Comparison of ENCODE assay signal across 8 cellular contexts in genomic region chr2:134917958-134918517, GRCh38. TPM values are rescaled to one million over a fixed set of nuclear protein-coding genes. Genes with fewer than 3 reads are reported as not detected.
DNase-seq lines count a peak whose midpoint lies in the region; ATAC-seq and TF ChIP-seq lines count a peak whose summit lies in the region.

No MANE protein-coding gene starts in this region.

- H3K27me3 ChIP-seq in mucosa of rectum (ENCODE audit: control insufficient read depth in 2 of 2, insufficient read depth in 2 of 2, low read length in 2 of 2), result no peaks in the 10 kb centered on the region
- H3K27me3 ChIP-seq in testis, result no peaks in the 10 kb centered on the region

- H3K9me3 ChIP-seq in mucosa of rectum (ENCODE audit: control insufficient read depth in 2 of 2, low read length in 2 of 2) (no peaks in the 10 kb centered on the region), testis (no peaks in the 10 kb centered on the region)

- DNase-seq in activated gamma-delta T cell treated with Interleukin-2 at 50 U/mL for 16 hours, result peak; percentile 85
- DNase-seq in activated gamma-delta T cell (lab: John Stamatoyannopoulos, UW), result no peak
- peak; percentile 99 for DNase-seq in NCI-H2196 treated with DMSO at 0.1 percent for 48 hours (lab: John Stamatoyannopoulos, UW; ENCODE audit: unreplicated experiment)
- DNase-seq in activated CD4-positive, alpha-beta T cell treated with anti-CD3 and anti-CD28 coated beads for 48 hours, result peak; percentile 93
- peak; percentile 87 for DNase-seq in effector CD4-positive, alpha-beta T cell
- no peak for DNase-seq in testis

- ATAC-seq in HG03045 (IDR thresholded peaks at IDR 0.05; ENCODE audit: unreplicated experiment), result peak; percentile 78

- H3K27ac ChIP-seq in mucosa of rectum (ENCODE audit: low read depth in 2 of 2, low read length in 2 of 2), result peak overlapping the region; percentile 99
- peak overlapping the region; percentile 98 for H3K27ac ChIP-seq in testis

- peak in 2 of 3 experiments; percentile 21 to 27 for TF ChIP-seq CTCF in testis (IDR thresholded peaks at IDR 0.05)

- 0% methylated on average over 36 to 37 of the region's 37 CpGs for WGBS in testis, 2 donors

- peaks cover 16% of the 10 kb centered on the region in 2 donors for H3K4me1 ChIP-seq in mucosa of rectum (ENCODE audit: control insufficient read depth in 2 of 2, insufficient read depth in 2 of 2, low read length in 2 of 2)
- H3K4me1 ChIP-seq in testis, result peaks cover 29% of the 10 kb centered on the region

- H3K36me3 ChIP-seq in mucosa of rectum (ENCODE audit: control insufficient read depth in 2 of 2, insufficient read depth in 2 of 2, low read length in 2 of 2), result no peaks in the 10 kb centered on the region
- no peaks in the 10 kb centered on the region for H3K36me3 ChIP-seq in testis (ENCODE audit: low read depth, missing control alignments)

- peak overlapping the region; percentile 75 to 93 for H3K4me3 ChIP-seq in mucosa of rectum (ENCODE audit: low read length in 2 of 2)
- peak overlapping the region; percentile 79 to 97 for H3K4me3 ChIP-seq in testis

- H3K9ac ChIP-seq in mucosa of rectum (ENCODE audit: low read depth in 1 of 2, low read length in 2 of 2), result peak overlapping the region; percentile 78 to 87

- peak; percentile 48 for TF ChIP-seq POLR2A in testis (IDR thresholded peaks at IDR 0.05)

- intact Hi-C loops in testis (cut with DNase I; ENCODE audit: low total_unique reads), result no loop called here

RNA-seq across cellular contexts. Expression of gene CCNT2, which starts 0.6 kb away (rescaled TPM):
- total RNA-seq in testis, result 10 to 100 TPM; 49.3 to 52.8 TPM
- 28.2 TPM for polyA plus RNA-seq in testis (ENCODE audit: insufficient read depth, low read depth, low replicate concordance)

Comparison
In these comparisons a context has a peak if more than half of its experiments do, and no peak if none do; other contexts are left out.
1. DNase-seq: peak in activated gamma-delta T cell treated with Interleukin-2 at 50 U/mL for 16 hours (single experiment), NCI-H2196 treated with DMSO at 0.1 percent for 48 hours (single experiment), activated CD4-positive, alpha-beta T cell treated with anti-CD3 and anti-CD28 coated beads for 48 hours (single experiment) and effector CD4-positive, alpha-beta T cell (single experiment); none in activated gamma-delta T cell (single experiment) and testis (single experiment).